Comparison of ENCODE assay signal across 8 cellular contexts in genomic region chrX:49878834-49879655, GRCh38. TPM values are rescaled to one million over a fixed set of nuclear protein-coding genes. Genes with fewer than 3 reads are reported as not detected.
A peak's percentile ranks its signal among the peaks of the same experiment; 100 is the strongest.
DNase-seq lines count a peak whose midpoint lies in the region; ATAC-seq lines count a peak whose summit lies in the region.

TSS of gene USP27X (plus strand) at chrX:49879484. CDS start at chrX:49880308, 824 bp downstream.

- H3K27ac ChIP-seq in CD4-positive, CD25-positive, alpha-beta regulatory T cell (ENCODE audit: insufficient read depth, low read length, poor library complexity, severe bottlenecking) = peak within 1 kb of the TSS; percentile 58

- H3K4me3 ChIP-seq in CD4-positive, CD25-positive, alpha-beta regulatory T cell (ENCODE audit: low read depth, low read length) = peak within 1 kb of the TSS; percentile 78

- peak; percentile 78 to 83 (median 78) for DNase-seq in CD4-positive, CD25-positive, alpha-beta regulatory T cell
- DNase-seq in NCI-H82 (lab: John Stamatoyannopoulos, UW) = peak; percentile 90
- DNase-seq in activated CD8-positive, alpha-beta T cell treated with anti-CD3 and anti-CD28 coated beads, Interleukin-2, amount 10 ng/mL, durations not matched to agents 7 days and 5 days = peak; percentile 84
- DNase-seq in effector CD4-positive, alpha-beta T cell = peak; percentile 72
- peak; percentile 74 for DNase-seq in medulla oblongata (ENCODE audit: extremely low spot score)
- peak; percentile 26 to 45 (median 43) for DNase-seq in stimulated activated CD4-positive, alpha-beta T cell treated with anti-CD3 and anti-CD28 coated beads, TNF-alpha, amount 100 ng/mL, for 48 hours (ENCODE audit: low read depth in 3 of 3)

- H3K27ac Mint-ChIP-seq in CD4-positive, CD25-positive, alpha-beta regulatory T cell = peak within 1 kb of the TSS in 2 of 3 donors; percentile 71 to 82
- H3K27ac Mint-ChIP-seq in activated CD8-positive, alpha-beta T cell treated with anti-CD3 and anti-CD28 coated beads, Interleukin-2, amount 10 ng/mL, durations not matched to agents 7 days and 5 days = peak within 1 kb of the TSS; percentile 66

- no peaks in the 10 kb centered on the region for H3K9me3 ChIP-seq in CD4-positive, CD25-positive, alpha-beta regulatory T cell (ENCODE audit: control insufficient read depth in 2 of 2, low read length in 2 of 2)

- POLR2A ChIA-PET in activated CD8-positive, alpha-beta T cell treated with anti-CD3 and anti-CD28 coated beads, Interleukin-2, amount 10 ng/mL, durations not matched to agents 7 days and 5 days (lab: Charles Lee) = interaction anchor here (0.6 kb wide), 1 partner anchor 43 kb away, joined by 3 read pairs; no protein-coding TSS in a partner anchor

- H3K36me3 Mint-ChIP-seq in CD4-positive, CD25-positive, alpha-beta regulatory T cell = no peaks in the 10 kb centered on the region
- no peaks in the 10 kb centered on the region for H3K36me3 Mint-ChIP-seq in activated CD8-positive, alpha-beta T cell treated with anti-CD3 and anti-CD28 coated beads, Interleukin-2, amount 10 ng/mL, durations not matched to agents 7 days and 5 days (ENCODE audit: low read depth)

- CTCF ChIA-PET in activated CD8-positive, alpha-beta T cell treated with anti-CD3 and anti-CD28 coated beads, Interleukin-2, amount 10 ng/mL, durations not matched to agents 7 days and 5 days (lab: Charles Lee) = interaction anchor here (0.7 to 2.7 kb wide), 7 partner anchors 37 to 686 kb away, joined by 3 to 12 read pairs (median 7); partner anchors contain the start of gene CLCN5

- no peaks in the 10 kb centered on the region for H3K36me3 ChIP-seq in CD4-positive, CD25-positive, alpha-beta regulatory T cell (ENCODE audit: control insufficient read depth, insufficient read depth, low read length)

- H3K4me3 Mint-ChIP-seq in CD4-positive, CD25-positive, alpha-beta regulatory T cell = peak within 1 kb of the TSS; percentile 85 to 94 (median 90)
- H3K4me3 Mint-ChIP-seq in activated CD8-positive, alpha-beta T cell treated with anti-CD3 and anti-CD28 coated beads, Interleukin-2, amount 10 ng/mL, durations not matched to agents 7 days and 5 days = peak within 1 kb of the TSS; percentile 75

- peaks cover 11% of the 10 kb centered on the region for H3K4me1 ChIP-seq in CD4-positive, CD25-positive, alpha-beta regulatory T cell (ENCODE audit: control insufficient read depth, insufficient read depth, low read length, poor library complexity, severe bottlenecking)

- no peaks in the 10 kb centered on the region for H3K27me3 ChIP-seq in CD4-positive, CD25-positive, alpha-beta regulatory T cell (ENCODE audit: control insufficient read depth, insufficient read depth, low read length)

- H3K4me1 Mint-ChIP-seq in CD4-positive, CD25-positive, alpha-beta regulatory T cell = peaks cover under 1 to 42% (median 12%) of the 10 kb centered on the region in 4 donors
- H3K4me1 Mint-ChIP-seq in activated CD8-positive, alpha-beta T cell treated with anti-CD3 and anti-CD28 coated beads, Interleukin-2, amount 10 ng/mL, durations not matched to agents 7 days and 5 days (ENCODE audit: low read depth) = peaks cover 12% of the 10 kb centered on the region

- H3K9me3 Mint-ChIP-seq in CD4-positive, CD25-positive, alpha-beta regulatory T cell = no peaks in the 10 kb centered on the region
- no peaks in the 10 kb centered on the region for H3K9me3 Mint-ChIP-seq in activated CD8-positive, alpha-beta T cell treated with anti-CD3 and anti-CD28 coated beads, Interleukin-2, amount 10 ng/mL, durations not matched to agents 7 days and 5 days (ENCODE audit: insufficient read depth)

- H3K27me3 Mint-ChIP-seq in CD4-positive, CD25-positive, alpha-beta regulatory T cell = no peaks in the 10 kb centered on the region
- H3K27me3 Mint-ChIP-seq in activated CD8-positive, alpha-beta T cell treated with anti-CD3 and anti-CD28 coated beads, Interleukin-2, amount 10 ng/mL, durations not matched to agents 7 days and 5 days (ENCODE audit: low read depth) = no peaks in the 10 kb centered on the region

- ATAC-seq in CD4-positive, CD25-positive, alpha-beta regulatory T cell (ENCODE audit: low read depth in 2 of 2) = peak; percentile 89 to 91
- peak; percentile 98 for ATAC-seq in GM19397 (IDR thresholded peaks at IDR 0.05; ENCODE audit: unreplicated experiment)
- peak; percentile 77 for ATAC-seq in HG03558 (IDR thresholded peaks at IDR 0.05; ENCODE audit: extremely low read depth, unreplicated experiment)
- ATAC-seq in activated CD8-positive, alpha-beta T cell treated with anti-CD3 and anti-CD28 coated beads, Interleukin-2, amount 10 ng/mL, durations not matched to agents 7 days and 5 days = peak; percentile 95

RNA-seq across cellular contexts. Expression of gene USP27X, which starts in this region (rescaled TPM):
- total RNA-seq in CD4-positive, CD25-positive, alpha-beta regulatory T cell = 2.2 TPM
- under 1 TPM; 0.21 to 0.79 (median 0.40) TPM for polyA plus RNA-seq in CD4-positive, CD25-positive, alpha-beta regulatory T cell
- total RNA-seq in activated CD8-positive, alpha-beta T cell treated with anti-CD3 and anti-CD28 coated beads, Interleukin-2, amount 10 ng/mL, durations not matched to agents 7 days and 5 days = 1 to 10 TPM; 1.4 to 1.5 TPM

Comparison
In these comparisons a context has a peak if more than half of its experiments do, and no peak if none do; other contexts are left out.
1. Peak in every context shown above with its lines: DNase-seq, ATAC-seq, H3K4me3 ChIP-seq and H3K27ac ChIP-seq.